In the genomic region with DNA sequence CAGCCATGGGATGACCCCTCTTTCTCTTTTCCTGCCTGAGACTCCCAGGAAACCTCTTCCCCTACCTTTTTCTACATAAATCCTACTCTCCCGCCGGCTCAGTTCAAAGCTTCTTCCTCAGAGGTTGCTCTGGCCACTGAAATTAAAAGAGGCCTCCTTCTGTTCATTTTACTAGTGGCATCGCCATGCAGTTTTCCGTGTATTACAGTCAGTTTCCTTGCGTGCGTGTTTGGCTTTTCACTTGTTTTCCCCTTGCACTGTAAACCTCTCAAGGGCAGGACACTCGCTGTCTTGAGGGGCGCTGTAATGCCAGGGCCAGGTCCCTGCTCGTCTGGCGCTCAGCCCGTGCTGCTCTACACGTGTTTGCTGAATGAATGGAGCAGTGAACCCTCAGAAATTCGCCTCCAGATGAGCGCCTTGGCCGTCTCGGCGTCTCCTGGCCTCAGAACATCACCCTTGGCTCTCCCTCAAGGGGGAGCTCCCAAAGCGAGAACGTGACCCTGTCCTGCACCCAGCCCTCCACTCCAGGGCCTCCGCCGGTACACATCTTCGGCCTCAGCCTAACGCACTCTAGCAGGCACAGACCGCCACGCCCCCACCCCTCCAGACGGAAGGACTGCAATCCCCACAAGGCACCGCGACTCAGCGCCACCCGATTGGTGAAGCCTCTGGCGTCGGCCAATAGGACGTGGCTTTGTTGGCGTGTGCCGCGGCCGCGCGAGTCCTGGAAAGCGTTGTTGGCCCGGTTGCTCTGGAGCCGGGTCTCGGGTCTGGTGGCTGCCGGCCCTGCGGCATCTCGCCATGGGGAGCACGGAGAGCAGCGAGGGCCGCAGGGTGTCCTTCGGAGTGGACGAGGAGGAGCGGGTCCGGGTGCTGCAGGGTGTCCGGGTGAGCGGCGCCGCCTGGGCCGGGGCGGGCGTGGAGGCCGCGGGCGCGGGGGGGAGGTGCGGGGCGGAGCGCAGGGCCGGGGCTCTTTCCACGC, we compare ENCODE assay signal across 8 cellular contexts. TPM values are rescaled to one million over a fixed set of nuclear protein-coding genes. Genes with fewer than 3 reads are reported as not detected.
A peak's percentile ranks its signal among the peaks of the same experiment; 100 is the strongest.
DNase-seq lines count a peak whose midpoint lies in the region; ATAC-seq and TF ChIP-seq lines count a peak whose summit lies in the region.

A gene with protein sequence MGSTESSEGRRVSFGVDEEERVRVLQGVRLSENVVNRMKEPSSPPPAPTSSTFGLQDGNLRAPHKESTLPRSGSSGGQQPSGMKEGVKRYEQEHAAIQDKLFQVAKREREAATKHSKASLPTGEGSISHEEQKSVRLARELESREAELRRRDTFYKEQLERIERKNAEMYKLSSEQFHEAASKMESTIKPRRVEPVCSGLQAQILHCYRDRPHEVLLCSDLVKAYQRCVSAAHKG (plus strand): TSS at position 729 of the 982 bp plus-strand sequence. CDS start 73 bp downstream, at position 802.

- peaks cover 8% of the 10 kb centered on the region for H3K27me3 Mint-ChIP-seq in IgD-negative memory B cell

- no peak within 1 kb of the TSS for H3K27ac ChIP-seq in epithelial cell of prostate

- DNase-seq in DMS 273 treated with DMSO at 0.1 percent for 48 hours (lab: John Stamatoyannopoulos, UW), result peak; percentile 98
- DNase-seq in OCI-M2 (lab: John Stamatoyannopoulos, UW; ENCODE audit: unreplicated experiment), result peak; percentile 76
- peak; percentile 93 for DNase-seq in activated T-cell treated with anti-CD3 and anti-CD28 coated beads for 48 hours (ENCODE audit: low read depth)
- peak; percentile 66 for DNase-seq in epithelial cell of prostate (ENCODE audit: low read depth, low spot score)
- peak; percentile 95 to 97 (median 96) for DNase-seq in mucosa of descending colon
- peak; percentile 90 to 94 for DNase-seq in stimulated activated CD8-positive, alpha-beta memory T cell treated with anti-CD3 and anti-CD28 coated beads, Interleukin-4, amount 100 ng/mL, for 1 hour (ENCODE audit: low read depth in 2 of 2, low spot score in 1 of 2)

- intact Hi-C loops in mucosa of descending colon (cut with DNase I, micrococcal nuclease), result no loop called here

- H3K4me1 ChIP-seq in mucosa of descending colon (ENCODE audit: low read depth), result peaks cover 4% of the 10 kb centered on the region

- H3K27ac Mint-ChIP-seq in IgD-negative memory B cell, result peak within 1 kb of the TSS; percentile 57 to 94 (median 81)

- H3K36me3 ChIP-seq in mucosa of descending colon (ENCODE audit: low read depth), result no peaks in the 10 kb centered on the region

- peak; percentile 97 for ATAC-seq in GM21529 (IDR thresholded peaks at IDR 0.05; ENCODE audit: unreplicated experiment)
- ATAC-seq in mucosa of descending colon, result peak; percentile 99

- H3K4me1 Mint-ChIP-seq in IgD-negative memory B cell, result peaks cover 12 to 19% (median 15%) of the 10 kb centered on the region in 3 donors

- H3K9me3 Mint-ChIP-seq in IgD-negative memory B cell, result no peaks in the 10 kb centered on the region

- no peak for TF ChIP-seq CTCF in mucosa of descending colon (IDR thresholded peaks at IDR 0.05)

- peak within 1 kb of the TSS; percentile 58 for H3K4me3 ChIP-seq in mucosa of descending colon

- H3K36me3 Mint-ChIP-seq in IgD-negative memory B cell, result no peaks in the 10 kb centered on the region

- no peaks in the 10 kb centered on the region for H3K9me3 ChIP-seq in mucosa of descending colon

- H3K4me3 Mint-ChIP-seq in IgD-negative memory B cell, result peak within 1 kb of the TSS; percentile 88 to 98 (median 97)

RNA-seq across cellular contexts. Expression of the gene that starts here (rescaled TPM):
- 16.6 TPM for polyA plus RNA-seq in IgD-negative memory B cell
- total RNA-seq in mucosa of descending colon, result 1 to 10 TPM; 5.9 to 9.8 (median 6.5) TPM
